Comparison of ENCODE assay signal across 25 cellular contexts in genomic region chr10:679556-679955, GRCh38. TPM values are rescaled to one million over a fixed set of nuclear protein-coding genes. Genes with fewer than 3 reads are reported as not detected.
DNase-seq lines count a peak whose midpoint lies in the region; ATAC-seq and TF ChIP-seq lines count a peak whose summit lies in the region.
"Had no signal": no experiment of that assay in that cellular context is flagged by ENCODE, and none has a peak within 500 bp of the region (broad histone marks: within the 10 kb centered on the region; RNA-seq: fewer than 3 reads in every experiment).

No MANE protein-coding gene starts in this region.

- TF ChIP-seq POLR2A in vagina (IDR thresholded peaks at IDR 0.05): no peak

- H3K9me3 ChIP-seq in heart right ventricle (peaks cover 0 to 5% (median 0%) of the 10 kb centered on the region in 11 donors), right atrium auricular region (no peaks in the 10 kb centered on the region), vagina (no peaks in the 10 kb centered on the region)
- H3K9me3 ChIP-seq: neutrophil, uterus had no signal

- TF ChIP-seq CTCF in heart right ventricle (IDR thresholded peaks at IDR 0.05): no peak
- no peak for TF ChIP-seq CTCF in right atrium auricular region (IDR thresholded peaks at IDR 0.05)
- no peak for TF ChIP-seq CTCF in vagina (IDR thresholded peaks at IDR 0.05)

- H3K27me3 ChIP-seq in heart right ventricle: no peaks in the 10 kb centered on the region
- no peaks in the 10 kb centered on the region for H3K27me3 ChIP-seq in right atrium auricular region
- no peaks in the 10 kb centered on the region for H3K27me3 ChIP-seq in rectal smooth muscle tissue (ENCODE audit: control insufficient read depth, insufficient read depth, low read length)
- no peaks in the 10 kb centered on the region for H3K27me3 ChIP-seq in vagina
- H3K27me3 ChIP-seq: neutrophil, uterus had no signal

- H3K9ac ChIP-seq in rectal smooth muscle tissue (ENCODE audit: low read length): no peak overlapping the region

- ATAC-seq in heart right ventricle (peak in 2 of 8 donors; percentile 10 to 27), left cardiac atrium (no peak), GM19351 (IDR thresholded peaks at IDR 0.05; ENCODE audit: unreplicated experiment) (no peak), left lobe of liver (no peak)
- ATAC-seq: HCT116, SK-N-SH treated with all-trans-retinoic acid at 6 μM for 48 hours had no signal

- H3K36me3 ChIP-seq in heart right ventricle (no peaks in the 10 kb centered on the region), right atrium auricular region (no peaks in the 10 kb centered on the region), rectal smooth muscle tissue (ENCODE audit: control insufficient read depth, insufficient read depth, low read length) (no peaks in the 10 kb centered on the region), vagina (no peaks in the 10 kb centered on the region)
- H3K36me3 ChIP-seq: neutrophil, uterus had no signal

- H3K4me1 ChIP-seq in heart right ventricle (peaks cover 2 to 62% (median 38%) of the 10 kb centered on the region in 9 donors), right atrium auricular region (peaks cover 0 to 33% of the 10 kb centered on the region in 2 donors), rectal smooth muscle tissue (ENCODE audit: control insufficient read depth, insufficient read depth, low read length) (peaks cover 30% of the 10 kb centered on the region), vagina (peaks cover 50% of the 10 kb centered on the region)

- WGBS in heart right ventricle, 2 donors: 97 to 98% methylated on average over 15 of the region's 15 CpGs

- DNase-seq in heart right ventricle (no peak), left cardiac atrium (no peak), right atrium auricular region (ENCODE audit: low spot score) (no peak), vagina (ENCODE audit: extremely low spot score in 2 of 2) (peak; percentile 62 to 81), T-helper 9 cell (no peak), left lobe of liver (ENCODE audit: low spot score) (no peak)
- DNase-seq: activated CD4-positive, alpha-beta T cell treated with anti-CD3 and anti-CD28 coated beads, Interleukin-2, amount 50 U/mL, for 48 hours; activated naive CD4-positive, alpha-beta T cell treated with Interleukin-2 at 50 U/mL for 16 hours; CD4-positive, alpha-beta T cell; dermis blood vessel endothelial cell; DND-41; GF-D8; hippocampal formation; naive B cell; NCI-H1048; NCI-H1694 treated with DMSO at 0.1 percent for 48 hours; NCI-H2171; stimulated activated CD4-positive, alpha-beta T cell treated with anti-CD3 and anti-CD28 coated beads, Interleukin-15, amount 100 ng/mL, for 24 hours; stimulated activated CD4-positive, alpha-beta T cell treated with anti-CD3 and anti-CD28 coated beads, Interleukin-4, amount 100 ng/mL, for 4 hours; uterus had no signal

- intact Hi-C loops in heart right ventricle (cut with DNase I) (no loop called here), left cardiac atrium (cut with DNase I) (no loop called here), vagina (cut with DNase I) (no loop called here)

- H3K4me3 ChIP-seq in heart right ventricle (no peak overlapping the region), right atrium auricular region (no peak overlapping the region), rectal smooth muscle tissue (ENCODE audit: low read length) (no peak overlapping the region), vagina (no peak overlapping the region)
- H3K4me3 ChIP-seq: uterus had no signal

- peak overlapping the region in 7 of 10 donors; percentile 11 to 77 (median 61) for H3K27ac ChIP-seq in heart right ventricle
- peak overlapping the region; percentile 44 to 70 for H3K27ac ChIP-seq in right atrium auricular region
- H3K27ac ChIP-seq in rectal smooth muscle tissue (ENCODE audit: low read depth, low read length): peak overlapping the region; percentile 74
- H3K27ac ChIP-seq in vagina: no peak overlapping the region
- H3K27ac ChIP-seq: neutrophil, uterus had no signal

RNA-seq across cellular contexts. Expression of gene DIP2C, which starts 9.9 kb away (rescaled TPM):
- total RNA-seq in heart right ventricle: 10 to 100 TPM; 27.6 to 48.2 (median 35.4) TPM
- 1 to 10 TPM; 7.1 to 8.6 TPM for polyA plus RNA-seq in heart right ventricle
- 10 to 100 TPM; 21.6 to 30.5 TPM for total RNA-seq in left cardiac atrium
- total RNA-seq in right atrium auricular region: 10 to 100 TPM; 21.1 to 23.8 TPM
- 18.4 TPM for total RNA-seq in vagina
- 13.9 TPM for total RNA-seq in left lobe of liver

Comparison
In these comparisons a context has a peak if more than half of its experiments do, and no peak if none do; other contexts are left out.
1. DNase-seq: peak in vagina (2 of 2); none in heart right ventricle (0 of 2), left cardiac atrium (single experiment), right atrium auricular region (single experiment), T-helper 9 cell (single experiment) and left lobe of liver (single experiment).